Comparison of ENCODE assay signal across 26 cellular contexts in the genomic region with DNA sequence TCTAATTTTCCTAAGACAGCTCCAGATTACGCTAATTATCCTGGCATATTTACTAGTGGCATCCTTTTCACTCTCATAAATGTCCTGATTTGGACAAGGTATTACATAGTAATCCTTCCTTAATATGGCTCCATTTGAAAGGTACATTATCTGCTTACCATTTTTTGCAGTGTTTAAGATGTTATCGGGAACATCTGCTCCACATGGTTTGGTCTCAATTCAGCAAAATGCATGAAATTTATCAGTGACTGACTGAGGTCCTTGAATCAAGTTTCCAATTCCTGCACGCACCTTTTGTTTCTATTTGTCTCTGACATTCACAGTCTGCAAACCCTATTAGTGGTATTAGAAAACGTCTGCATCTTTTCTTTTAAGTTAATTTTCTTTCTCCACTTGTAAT.
"Had no signal": no experiment of that assay in that cellular context is flagged by ENCODE, and none has a peak within 500 bp of the region (broad histone marks: within the 10 kb centered on the region; RNA-seq: fewer than 3 reads in every experiment).

No MANE protein-coding gene starts in this region.

- H3K4me1 ChIP-seq: suprapubic skin, testis, thyroid gland, tibial artery, tibial nerve, transverse colon, upper lobe of left lung, upper lobe of right lung, uterus, vagina had no signal

- H3K27me3 ChIP-seq: stomach, suprapubic skin, testis, thyroid gland, tibial artery, tibial nerve, transverse colon, upper lobe of left lung, upper lobe of right lung, uterus, vagina had no signal

- H3K27ac ChIP-seq: stomach, suprapubic skin, testis, thoracic aorta, thyroid gland, tibial artery, tibial nerve, transverse colon, upper lobe of left lung, upper lobe of right lung, uterus, vagina had no signal

- H3K36me3 ChIP-seq: stomach, suprapubic skin, thoracic aorta, thyroid gland, tibial artery, tibial nerve, transverse colon, upper lobe of left lung, upper lobe of right lung, uterus, vagina had no signal

- ATAC-seq: stimulated activated effector memory CD8-positive, alpha-beta T cell treated with anti-CD3 and anti-CD28 coated beads, Interleukin-12 subunit alpha, Interleukin-12 subunit beta, amount 100 ng/mL, for 72 hours; stimulated activated memory B cell treated with anti-CD40 and anti-IgM and Interleukin-4, amounts not matched to agents 10 μg/mL and 1 μg/mL and 100 μg/mL, for 72 hours; stimulated activated naive B cell treated with anti-CD40 and anti-IgM and Interleukin-4, amounts not matched to agents 10 μg/mL and 1 μg/mL and 100 μg/mL, for 72 hours; stimulated activated naive CD8-positive, alpha-beta T cell treated with anti-CD3 and anti-CD28 coated beads, Interleukin-15, amount 100 ng/mL, for 72 hours; stimulated activated naive CD8-positive, alpha-beta T cell treated with anti-CD3 and anti-CD28 coated beads, Interleukin-15, Interleukin-2, amounts not matched to agents 100 U/mL and 50 U/mL, for 24 hours; upper lobe of right lung had no signal

- DNase-seq: stimulated activated CD4-positive, alpha-beta T cell treated with anti-CD3 and anti-CD28 coated beads, Interleukin-2, amount 100 ng/mL, for 48 hours; stimulated activated CD4-positive, alpha-beta T cell treated with anti-CD3 and anti-CD28 coated beads, Interleukin-4, amount 100 ng/mL, for 1 hour; stimulated activated CD4-positive, alpha-beta T cell treated with anti-CD3 and anti-CD28 coated beads, Interleukin-4, amount 100 ng/mL, for 24 hours; stimulated activated CD4-positive, alpha-beta T cell treated with anti-CD3 and anti-CD28 coated beads, Interleukin-4, amount 100 ng/mL, for 4 hours; stimulated activated CD8-positive, alpha-beta memory T cell treated with anti-CD3 and anti-CD28 coated beads, Interleukin-4, amount 100 ng/mL, for 48 hours; stimulated activated naive B cell treated with anti-CD40 and anti-IgM and Interleukin-4, amounts not matched to agents 10 μg/mL and 1 μg/mL and 100 μg/mL, for 72 hours; stimulated activated naive CD4-positive, alpha-beta T cell; stimulated activated naive CD4-positive, alpha-beta T cell treated with Interleukin-2 at 50 U/mL for 16 hours; stimulated activated naive CD8-positive, alpha-beta T cell treated with anti-CD3 and anti-CD28 coated beads, Interleukin-15, amount 100 ng/mL, for 72 hours; stimulated activated naive CD8-positive, alpha-beta T cell treated with anti-CD3 and anti-CD28 coated beads, Interleukin-15, Interleukin-2, amounts not matched to agents 100 U/mL and 50 U/mL, for 24 hours; stomach; substantia nigra; testis; thyroid gland; tibial artery; transverse colon; trophoblast cell; upper lobe of right lung; uterus had no signal

- H3K4me3 ChIP-seq: stomach, suprapubic skin, testis, thoracic aorta, thyroid gland, tibial artery, tibial nerve, transverse colon, upper lobe of left lung, upper lobe of right lung, uterus, vagina had no signal

- H3K9me3 ChIP-seq: stomach, suprapubic skin, testis, thoracic aorta, thyroid gland, tibial artery, tibial nerve, transverse colon, upper lobe of left lung, upper lobe of right lung, uterus, vagina had no signal
